In the genomic region with DNA sequence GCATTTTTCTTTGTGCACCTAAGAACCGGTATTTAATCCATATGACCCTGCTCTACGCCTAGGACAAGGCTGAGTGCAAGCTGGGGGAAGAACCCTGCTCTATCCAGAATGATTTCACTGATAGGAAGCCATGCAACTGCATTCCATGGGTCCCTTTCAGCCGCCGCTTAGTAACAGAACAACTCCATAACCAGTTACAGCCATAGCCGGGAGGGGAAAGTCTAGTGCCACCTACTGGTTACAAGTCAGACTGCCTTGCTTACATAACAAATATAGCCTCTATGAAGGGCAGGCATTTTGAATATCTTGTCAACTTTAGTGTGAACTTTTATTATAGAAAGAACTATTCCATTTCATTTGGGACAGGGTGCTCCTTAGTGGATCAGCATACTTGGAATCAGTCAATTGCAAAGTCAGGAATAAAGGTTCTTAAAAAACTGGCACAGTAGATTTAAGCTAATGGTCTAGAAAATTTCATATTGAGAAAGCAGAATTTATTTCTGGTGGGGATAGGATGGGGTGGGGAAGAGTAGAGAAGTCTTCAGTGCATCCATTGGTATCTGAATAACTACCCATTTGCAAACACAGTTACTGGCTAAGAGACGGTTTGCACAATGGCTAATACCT, we compare ENCODE assay signal across 8 cellular contexts.
DNase-seq lines count a peak whose midpoint lies in the region; ATAC-seq and TF ChIP-seq lines count a peak whose summit lies in the region.

No MANE protein-coding gene starts in this region.

- no peaks in the 10 kb centered on the region for H3K4me1 Mint-ChIP-seq in T-helper 17 cell
- no peaks in the 10 kb centered on the region for H3K4me1 Mint-ChIP-seq in central memory CD8-positive, alpha-beta T cell

- H3K36me3 ChIP-seq in left lung, result no peaks in the 10 kb centered on the region

- DNase-seq in NCI-H2107 treated with DMSO at 0.1 percent for 48 hours (lab: John Stamatoyannopoulos, UW; ENCODE audit: unreplicated experiment), result peak; percentile 1
- DNase-seq in NCI-H2107 (lab: John Stamatoyannopoulos, UW), result no peak
- DNase-seq in HT1080 (ENCODE audit: low read depth), result peak; percentile 34
- DNase-seq in T-helper 17 cell, result peak in 2 of 3 donors; percentile 7 to 17
- peak in 1 of 2 donors; percentile 10 for DNase-seq in central memory CD8-positive, alpha-beta T cell (ENCODE audit: low spot score in 2 of 2)
- DNase-seq in left lung, result peak in 1 of 2 donors; percentile 34
- peak; percentile 3 for DNase-seq in stimulated activated CD8-positive, alpha-beta memory T cell treated with anti-CD3 and anti-CD28 coated beads, Interleukin-12 subunit alpha, Interleukin-12 subunit beta, amount 100 ng/mL, for 1 hour (ENCODE audit: low read depth)

- peak; percentile 64 to 85 for TF ChIP-seq CTCF in left lung (IDR thresholded peaks at IDR 0.05)

- no peak overlapping the region for H3K27ac ChIP-seq in left lung

- intact Hi-C loops in left lung (cut with DNase I), result no loop called here

- no peaks in the 10 kb centered on the region for H3K9me3 Mint-ChIP-seq in central memory CD8-positive, alpha-beta T cell

- no peak overlapping the region for H3K4me3 ChIP-seq in left lung

- H3K9me3 ChIP-seq in T-helper 17 cell (ENCODE audit: control insufficient read depth, low read length, poor library complexity, severe bottlenecking) (no peaks in the 10 kb centered on the region), left lung (no peaks in the 10 kb centered on the region)

- no peaks in the 10 kb centered on the region for H3K4me1 ChIP-seq in left lung

- ATAC-seq in GM21576 (IDR thresholded peaks at IDR 0.05; ENCODE audit: unreplicated experiment) (peak; percentile 93), T-helper 17 cell (peak; percentile 72), left lung (peak; percentile 97)
- peak; percentile 49 for ATAC-seq in central memory CD8-positive, alpha-beta T cell (replicated peaks; ENCODE audit: extremely low read depth, poor library complexity, severe bottlenecking)

- H3K27me3 Mint-ChIP-seq in T-helper 17 cell, result peaks cover 25% of the 10 kb centered on the region
- H3K27me3 Mint-ChIP-seq in central memory CD8-positive, alpha-beta T cell, result peaks cover 12% of the 10 kb centered on the region

- H3K27ac Mint-ChIP-seq in T-helper 17 cell, result no peak overlapping the region
- no peak overlapping the region for H3K27ac Mint-ChIP-seq in central memory CD8-positive, alpha-beta T cell (ENCODE audit: low read depth)

- H3K36me3 Mint-ChIP-seq in T-helper 17 cell (ENCODE audit: low read depth), result peaks cover 4% of the 10 kb centered on the region
- H3K36me3 Mint-ChIP-seq in central memory CD8-positive, alpha-beta T cell (ENCODE audit: insufficient read depth), result no peaks in the 10 kb centered on the region

- H3K27me3 ChIP-seq in left lung, result no peaks in the 10 kb centered on the region

- no peak overlapping the region for H3K4me3 Mint-ChIP-seq in T-helper 17 cell
- H3K4me3 Mint-ChIP-seq in central memory CD8-positive, alpha-beta T cell, result no peak overlapping the region
